ENCODE assay signal across 37 cellular contexts in genomic region chr21:15410853-15411252, GRCh38.
"Had no signal": no experiment of that assay in that cellular context is flagged by ENCODE, and none has a peak within 500 bp of the region (broad histone marks: within the 10 kb centered on the region; RNA-seq: fewer than 3 reads in every experiment).

No MANE protein-coding gene starts in this region.

- H3K4me1 Mint-ChIP-seq: activated naive CD4-positive, alpha-beta T cell treated with anti-CD3 and anti-CD28 coated beads, Interleukin-2, amount 10 ng/mL, durations not matched to agents 7 days and 5 days; activated naive CD4-positive, alpha-beta T cell treated with anti-CD3 and anti-CD28 coated beads, Interleukin-2, amount 50 U/mL, for 24 hours; activated naive CD8-positive, alpha-beta T cell treated with anti-CD3 and anti-CD28 coated beads, Interleukin-2, amount 10 ng/mL, durations not matched to agents 7 days and 5 days; central memory CD8-positive, alpha-beta T cell had no signal

- DNase-seq: activated effector memory CD4-positive, alpha-beta T cell treated with anti-CD3 and anti-CD28 coated beads, Interleukin-2, amount 50 U/mL, for 16 hours; activated effector memory CD4-positive, alpha-beta T cell treated with Interleukin-2 at 50 U/mL for 16 hours; activated gamma-delta T cell; activated gamma-delta T cell treated with Interleukin-2 at 50 U/mL for 16 hours; activated naive CD4-positive, alpha-beta T cell; activated naive CD4-positive, alpha-beta T cell treated with anti-CD3 and anti-CD28 coated beads for 36 hours; activated naive CD4-positive, alpha-beta T cell treated with anti-CD3 and anti-CD28 coated beads, Interleukin-2, amount 10 ng/mL, durations not matched to agents 7 days and 5 days; activated naive CD4-positive, alpha-beta T cell treated with anti-CD3 and anti-CD28 coated beads, Interleukin-2, amount 50 U/mL, for 16 hours; activated naive CD4-positive, alpha-beta T cell treated with Interleukin-2 at 50 U/mL for 16 hours; activated naive CD8-positive, alpha-beta T cell treated with anti-CD3 and anti-CD28 coated beads, Interleukin-2, amount 10 ng/mL, durations not matched to agents 7 days and 5 days; activated T-cell treated with anti-CD3 and anti-CD28 coated beads, Interleukin-2, amount 50 U/mL, for 1 hour; activated T-cell treated with anti-CD3 and anti-CD28 coated beads, Interleukin-2, amount 50 U/mL, for 24 hours; activated T-cell treated with anti-CD3 and anti-CD28 coated beads, Interleukin-2, amount 50 U/mL, for 4 hours; activated T-cell treated with anti-CD3 and anti-CD28 coated beads, Interleukin-2, amount 50 U/mL, for 48 hours; activated T-cell treated with anti-CD3 and anti-CD28 coated beads, Interleukin-2, amount 50 U/mL, for 72 hours; adrenal gland; amniotic stem cell; amygdala; anterior cingulate cortex; aorta; body of pancreas; brain microvascular endothelial cell; caudate nucleus; central memory CD4-positive, alpha-beta T cell; cerebellar nuclear complex had no signal

- H3K27ac ChIP-seq: adrenal gland, ascending aorta, body of pancreas, brain microvascular endothelial cell, breast epithelium, cardiac muscle cell had no signal

- H3K36me3 ChIP-seq: adrenal gland, ascending aorta, brain microvascular endothelial cell, breast epithelium, cardiac muscle cell had no signal

- ATAC-seq: activated naive CD4-positive, alpha-beta T cell treated with anti-CD3 and anti-CD28 coated beads, Interleukin-2, amount 50 U/mL, for 72 hours; activated T-cell treated with anti-CD3 and anti-CD28 coated beads, Interleukin-2, amount 50 U/mL, for 4 hours; activated T-cell treated with anti-CD3 and anti-CD28 coated beads, Interleukin-2, amount 50 U/mL, for 72 hours; activated T-helper 17 cell treated with anti-CD3 and anti-CD28 coated beads, Interleukin-2, amount 50 U/mL, for 72 hours; body of pancreas had no signal

- H3K4me3 Mint-ChIP-seq: activated naive CD4-positive, alpha-beta T cell treated with anti-CD3 and anti-CD28 coated beads for 36 hours; activated naive CD4-positive, alpha-beta T cell treated with anti-CD3 and anti-CD28 coated beads, Interleukin-2, amount 10 ng/mL, durations not matched to agents 7 days and 5 days; activated naive CD4-positive, alpha-beta T cell treated with anti-CD3 and anti-CD28 coated beads, Interleukin-2, amount 50 U/mL, for 24 hours; activated naive CD8-positive, alpha-beta T cell; activated naive CD8-positive, alpha-beta T cell treated with anti-CD3 and anti-CD28 coated beads, Interleukin-2, amount 10 ng/mL, durations not matched to agents 7 days and 5 days; activated T-cell treated with anti-CD3 and anti-CD28 coated beads, Interleukin-2, amount 50 U/mL, for 24 hours; activated T-cell treated with anti-CD3 and anti-CD28 coated beads, Interleukin-2, amount 50 U/mL, for 4 hours; activated T-cell treated with anti-CD3 and anti-CD28 coated beads, Interleukin-2, amount 50 U/mL, for 72 hours; activated T-helper 1 cell treated with anti-CD3 and anti-CD28 coated beads, Interleukin-12 subunit alpha, Interleukin-12 subunit beta, Interleukin-2, Interleukin-4 antibody, amounts not matched to agents 30 ng/mL and 10 ng/mL and 1 ng/mL, durations not matched to agents 14 hours and 24 hours and 36 hours; activated T-helper 17 cell treated with anti-CD3 and anti-CD28 coated beads, Interleukin-2, amount 50 U/mL, for 72 hours; brain; central memory CD8-positive, alpha-beta T cell had no signal

- H3K27me3 Mint-ChIP-seq: activated naive CD4-positive, alpha-beta T cell treated with anti-CD3 and anti-CD28 coated beads, Interleukin-2, amount 10 ng/mL, durations not matched to agents 7 days and 5 days; activated naive CD4-positive, alpha-beta T cell treated with anti-CD3 and anti-CD28 coated beads, Interleukin-2, amount 50 U/mL, for 24 hours; activated naive CD8-positive, alpha-beta T cell; activated naive CD8-positive, alpha-beta T cell treated with anti-CD3 and anti-CD28 coated beads, Interleukin-2, amount 10 ng/mL, durations not matched to agents 7 days and 5 days; activated T-cell treated with anti-CD3 and anti-CD28 coated beads, Interleukin-2, amount 50 U/mL, for 24 hours; activated T-helper 17 cell treated with anti-CD3 and anti-CD28 coated beads, Interleukin-2, amount 50 U/mL, for 72 hours; brain had no signal

- H3K9me3 ChIP-seq: adrenal gland, ascending aorta, body of pancreas, breast epithelium had no signal

- H3K27me3 ChIP-seq: adrenal gland, ascending aorta, body of pancreas, brain microvascular endothelial cell, breast epithelium, cardiac muscle cell had no signal

- H3K27ac Mint-ChIP-seq: activated naive CD4-positive, alpha-beta T cell treated with anti-CD3 and anti-CD28 coated beads for 36 hours; activated naive CD4-positive, alpha-beta T cell treated with anti-CD3 and anti-CD28 coated beads, Interleukin-2, amount 10 ng/mL, durations not matched to agents 7 days and 5 days; activated naive CD4-positive, alpha-beta T cell treated with anti-CD3 and anti-CD28 coated beads, Interleukin-2, amount 50 U/mL, for 24 hours; activated naive CD4-positive, alpha-beta T cell treated with anti-CD3 and anti-CD28 coated beads, Interleukin-2, amount 50 U/mL, for 72 hours; activated naive CD8-positive, alpha-beta T cell; activated naive CD8-positive, alpha-beta T cell treated with anti-CD3 and anti-CD28 coated beads, Interleukin-2, amount 10 ng/mL, durations not matched to agents 7 days and 5 days; activated T-cell treated with anti-CD3 and anti-CD28 coated beads, Interleukin-2, amount 50 U/mL, for 24 hours; activated T-cell treated with anti-CD3 and anti-CD28 coated beads, Interleukin-2, amount 50 U/mL, for 72 hours; activated T-helper 1 cell treated with anti-CD3 and anti-CD28 coated beads, Interleukin-12 subunit alpha, Interleukin-12 subunit beta, Interleukin-2, Interleukin-4 antibody, amounts not matched to agents 30 ng/mL and 10 ng/mL and 1 ng/mL, durations not matched to agents 14 hours and 24 hours and 36 hours; activated T-helper 17 cell treated with anti-CD3 and anti-CD28 coated beads, Interleukin-2, amount 50 U/mL, for 72 hours; activated T-helper 2 cell treated with anti-CD3 and anti-CD28 coated beads, Interferon-gamma antibody, Interleukin-2, Interleukin-4, amounts not matched to agents 10 μg/mL and 5 μg/mL and 100 μg/mL, durations not matched to agents 14 hours and 24 hours and 36 hours; brain had no signal

- H3K36me3 Mint-ChIP-seq: activated naive CD4-positive, alpha-beta T cell treated with anti-CD3 and anti-CD28 coated beads, Interleukin-2, amount 10 ng/mL, durations not matched to agents 7 days and 5 days; activated naive CD8-positive, alpha-beta T cell treated with anti-CD3 and anti-CD28 coated beads, Interleukin-2, amount 10 ng/mL, durations not matched to agents 7 days and 5 days; brain had no signal

- H3K4me3 ChIP-seq: adrenal gland, ascending aorta, body of pancreas, breast epithelium, cardiac muscle cell had no signal

- H3K9me3 Mint-ChIP-seq: central memory CD8-positive, alpha-beta T cell had no signal

- FAIRE-seq: astrocyte had no signal

- H3K4me1 ChIP-seq: adrenal gland, ascending aorta, body of pancreas, breast epithelium had no signal
